20 cellular contexts compared by ENCODE assay signal in genomic region chr3:51274052-51274451, GRCh38.
"Had no signal": no experiment of that assay in that cellular context is flagged by ENCODE, and none has a peak within 500 bp of the region (broad histone marks: within the 10 kb centered on the region; RNA-seq: fewer than 3 reads in every experiment).

No MANE protein-coding gene starts in this region.

- H3K27me3 ChIP-seq: dorsolateral prefrontal cortex, neural progenitor cell, stomach, thyroid gland, vagina had no signal

- H3K4me1 ChIP-seq: left ventricle myocardium inferior, lower lobe of right lung, neural progenitor cell, parathyroid adenoma, stomach, vagina had no signal

- H3K27me3 Mint-ChIP-seq: progenitor cell of endocrine pancreas had no signal

- H3K9me3 ChIP-seq: left ventricle myocardium inferior, lower lobe of right lung, stomach, thyroid gland, vagina had no signal

- H3K9me3 Mint-ChIP-seq: natural killer cell treated with Interleukin-12 subunit alpha and Interleukin-12 subunit beta and Interleukin-15 and Interleukin-18, amount 100 ng/mL, for 72 hours; neural progenitor cell; stimulated activated effector memory CD8-positive, alpha-beta T cell treated with anti-CD3 and anti-CD28 coated beads, Interleukin-12 subunit alpha, Interleukin-12 subunit beta, amount 100 ng/mL, for 72 hours had no signal

- H3K4me3 Mint-ChIP-seq: natural killer cell treated with Interleukin-12 subunit alpha and Interleukin-12 subunit beta and Interleukin-15 and Interleukin-18, amount 100 ng/mL, for 72 hours; neural progenitor cell; stimulated activated effector memory CD8-positive, alpha-beta T cell treated with anti-CD3 and anti-CD28 coated beads, Interleukin-12 subunit alpha, Interleukin-12 subunit beta, amount 100 ng/mL, for 72 hours had no signal

- H3K27ac Mint-ChIP-seq: natural killer cell treated with Interleukin-12 subunit alpha and Interleukin-12 subunit beta and Interleukin-15 and Interleukin-18, amount 100 ng/mL, for 72 hours; neural progenitor cell; progenitor cell of endocrine pancreas; stimulated activated effector memory CD8-positive, alpha-beta T cell treated with anti-CD3 and anti-CD28 coated beads, Interleukin-12 subunit alpha, Interleukin-12 subunit beta, amount 100 ng/mL, for 72 hours had no signal

- H3K36me3 Mint-ChIP-seq: natural killer cell treated with Interleukin-12 subunit alpha and Interleukin-12 subunit beta and Interleukin-15 and Interleukin-18, amount 100 ng/mL, for 72 hours; stimulated activated effector memory CD8-positive, alpha-beta T cell treated with anti-CD3 and anti-CD28 coated beads, Interleukin-12 subunit alpha, Interleukin-12 subunit beta, amount 100 ng/mL, for 72 hours had no signal

- H3K36me3 ChIP-seq: left ventricle myocardium inferior, lower lobe of right lung, neural progenitor cell, stomach, thyroid gland, vagina had no signal

- H3K27ac ChIP-seq: left ventricle myocardium inferior, lower lobe of right lung, neural progenitor cell, parathyroid adenoma, stomach, thyroid gland, vagina had no signal

- H3K4me3 ChIP-seq: dorsolateral prefrontal cortex, left ventricle myocardium inferior, lower lobe of right lung, neural progenitor cell, stomach, thyroid gland, vagina had no signal

- H3K9ac ChIP-seq: neural progenitor cell, parathyroid adenoma had no signal

- DNase-seq: cortex of kidney; dorsolateral prefrontal cortex; effector CD4-positive, alpha-beta T cell; head of caudate nucleus; left cardiac atrium; left ventricle myocardium inferior; lower lobe of right lung; stimulated activated CD4-positive, alpha-beta T cell treated with anti-CD3 and anti-CD28 coated beads, Interleukin-2, amount 100 ng/mL, for 24 hours; stimulated activated CD4-positive, alpha-beta T cell treated with anti-CD3 and anti-CD28 coated beads, Interleukin-4, amount 100 ng/mL, for 24 hours; stimulated activated naive CD4-positive, alpha-beta T cell treated with Interleukin-2 at 50 U/mL for 16 hours; stomach; thyroid gland; trophoblast cell had no signal

- ATAC-seq: left cardiac atrium; lower lobe of right lung; natural killer cell treated with Interleukin-12 subunit alpha and Interleukin-12 subunit beta and Interleukin-15 and Interleukin-18, amount 100 ng/mL, for 72 hours; sciatic nerve; stimulated activated effector memory CD8-positive, alpha-beta T cell treated with anti-CD3 and anti-CD28 coated beads, Interleukin-12 subunit alpha, Interleukin-12 subunit beta, amount 100 ng/mL, for 72 hours had no signal
